In genomic region chr15:99440551-99441426, GRCh38 we compare ENCODE assay signal across 10 cellular contexts.
DNase-seq lines count a peak whose midpoint lies in the region; ATAC-seq and TF ChIP-seq lines count a peak whose summit lies in the region.
"Had no signal": no experiment of that assay in that cellular context is flagged by ENCODE, and none has a peak within 500 bp of the region (broad histone marks: within the 10 kb centered on the region; RNA-seq: fewer than 3 reads in every experiment).

No MANE protein-coding gene starts in this region.

- H3K56ac ChIP-seq in H9 (ENCODE audit: insufficient read length, low read depth, low read length), result no peak overlapping the region

- no peak for ATAC-seq in activated CD4-positive, CD25-positive, alpha-beta regulatory T cell treated with anti-CD3 and anti-CD28 coated beads, Interleukin-2, amount 50 U/mL, for 24 hours

- no peak for TF ChIP-seq POLR2A in esophagus muscularis mucosa (IDR thresholded peaks at IDR 0.05; ENCODE audit: low read depth)

- no peaks in the 10 kb centered on the region for H3K27me3 ChIP-seq in H9 (ENCODE audit: insufficient read depth, low read length)
- H3K27me3 ChIP-seq in esophagus muscularis mucosa, result no peaks in the 10 kb centered on the region

- H3K27ac Mint-ChIP-seq in H9 (no peak overlapping the region), progenitor cell of endocrine pancreas (no peak overlapping the region)

- no peaks in the 10 kb centered on the region for H3K79me2 ChIP-seq in H9 (ENCODE audit: insufficient read depth, low read length)

- H3K9me3 ChIP-seq in H9 (ENCODE audit: control insufficient read depth, low read depth, low read length) (no peaks in the 10 kb centered on the region), esophagus muscularis mucosa (no peaks in the 10 kb centered on the region)

- no peak overlapping the region for H2BK20ac ChIP-seq in H9 (ENCODE audit: low read depth, low read length, poor library complexity, severe bottlenecking)

- H4K5ac ChIP-seq in H9 (ENCODE audit: insufficient read length, low read depth, low read length), result no peak overlapping the region

- H3K27me3 Mint-ChIP-seq in H9 (ENCODE audit: low read depth) (no peaks in the 10 kb centered on the region; the same call in 1 of the 2 replicates), progenitor cell of endocrine pancreas (peaks cover 17% of the 10 kb centered on the region)

- DNase-seq in COLO668 (lab: John Stamatoyannopoulos, UW; ENCODE audit: unreplicated experiment) (peak; percentile 39), H9 (peak; percentile 16), esophagus muscularis mucosa (ENCODE audit: extremely low spot score) (peak; percentile 72), progenitor cell of endocrine pancreas (ENCODE audit: low spot score, unreplicated experiment) (peak; percentile 4), NCI-H1048 (lab: John Stamatoyannopoulos, UW) (no peak), HuH-7 (ENCODE audit: low spot score) (no peak)
- DNase-seq: DND-41; NCI-H226; stimulated activated CD4-positive, alpha-beta T cell treated with anti-CD3 and anti-CD28 coated beads, Interleukin-4, amount 100 ng/mL, for 1 hour had no signal

- H2BK5ac ChIP-seq in H9 (ENCODE audit: insufficient read length, low read length), result no peak overlapping the region

- no peak for TF ChIP-seq EP300 in esophagus muscularis mucosa (IDR thresholded peaks at IDR 0.05)

- no peak overlapping the region for H3K9ac ChIP-seq in H9 (ENCODE audit: extremely low read depth, insufficient read length, low read length)

- no peak overlapping the region for H2BK15ac ChIP-seq in H9 (ENCODE audit: low read depth, low read length)

- no peaks in the 10 kb centered on the region; a peak in 1 of 7 replicates for H3K36me3 Mint-ChIP-seq in H9 (ENCODE audit: insufficient read depth in 1 of 3, low read depth in 3 of 3)
- no peaks in the 10 kb centered on the region for H3K36me3 Mint-ChIP-seq in progenitor cell of endocrine pancreas (ENCODE audit: insufficient read depth)

- no peak overlapping the region for H4K91ac ChIP-seq in H9 (ENCODE audit: insufficient read length, low read depth, low read length)

- H3K14ac ChIP-seq in H9 (ENCODE audit: insufficient read depth, low read length), result no peak overlapping the region

- H3K4ac ChIP-seq in H9 (ENCODE audit: low read depth, low read length), result no peak overlapping the region

- H2BK12ac ChIP-seq in H9 (ENCODE audit: insufficient read length, low read depth, low read length), result no peak overlapping the region

- H3K4me1 ChIP-seq in H9 (ENCODE audit: insufficient read depth, low read length), result no peaks in the 10 kb centered on the region
- H3K4me1 ChIP-seq in esophagus muscularis mucosa, result peaks cover 56 to 76% (median 73%) of the 10 kb centered on the region in 4 donors

- H3K9me3 Mint-ChIP-seq in H9 (no peaks in the 10 kb centered on the region), progenitor cell of endocrine pancreas (ENCODE audit: low read depth) (no peaks in the 10 kb centered on the region)

- no peak overlapping the region for H3K4me2 ChIP-seq in H9 (ENCODE audit: insufficient read depth, insufficient read length, low read length)

- H4K8ac ChIP-seq in H9 (replicated peaks; ENCODE audit: insufficient read length, low read depth, low read length), result no peak overlapping the region

- no peak overlapping the region for H3K27ac ChIP-seq in H9 (ENCODE audit: insufficient read length, low read depth, low read length)
- peak overlapping the region; percentile 76 to 82 (median 80) for H3K27ac ChIP-seq in esophagus muscularis mucosa (replicated peaks in 1 of 4)

- no peak overlapping the region for H3T11ph ChIP-seq in H9 (ENCODE audit: low read length)

- no peak overlapping the region for H3K4me3 ChIP-seq in esophagus muscularis mucosa

- no peak overlapping the region for H3K4me3 Mint-ChIP-seq in H9
- H3K4me3 Mint-ChIP-seq in progenitor cell of endocrine pancreas (ENCODE audit: low read depth), result no peak overlapping the region

- intact Hi-C loops in esophagus muscularis mucosa (cut with DNase I), result no loop called here

- no CpG with 5 or more reads among the region's 20 CpGs for WGBS in H9 (ENCODE audit: extremely low coverage, insufficient read length, low lambda C conversion rate)
- WGBS in esophagus muscularis mucosa, result 79% methylated on average over 20 of the region's 20 CpGs

- H2BK120ac ChIP-seq in H9 (ENCODE audit: low read depth, low read length, poor library complexity, severe bottlenecking), result no peak overlapping the region

- H3K23ac ChIP-seq in H9 (ENCODE audit: insufficient read length, low read depth, low read length), result no peak overlapping the region

- H2AFZ ChIP-seq in H9 (ENCODE audit: low read length), result no peak overlapping the region

- H3K23me2 ChIP-seq in H9 (ENCODE audit: insufficient read length, low read depth, low read length, poor library complexity, severe bottlenecking), result no peaks in the 10 kb centered on the region

- TF ChIP-seq CTCF in H9 (conservative IDR thresholded peaks at IDR 0.05) (no peak), esophagus muscularis mucosa (IDR thresholded peaks at IDR 0.05) (no peak), progenitor cell of endocrine pancreas (IDR thresholded peaks at IDR 0.05; ENCODE audit: unreplicated experiment) (no peak)

- H3K79me1 ChIP-seq in H9 (ENCODE audit: insufficient read depth, low read depth, low read length, poor library complexity, severe bottlenecking), result no peaks in the 10 kb centered on the region

- H4K20me1 ChIP-seq in H9 (ENCODE audit: control insufficient read depth, insufficient read depth, insufficient read length), result no peaks in the 10 kb centered on the region

- H2AK5ac ChIP-seq in H9 (ENCODE audit: insufficient read length, low read length), result no peak overlapping the region

- H3K4me1 Mint-ChIP-seq in H9, result peaks cover 19 to 26% of the 10 kb centered on the region in 2 experiments
- H3K4me1 Mint-ChIP-seq in progenitor cell of endocrine pancreas (ENCODE audit: low read depth), result no peaks in the 10 kb centered on the region

- H3K36me3 ChIP-seq in esophagus muscularis mucosa, result no peaks in the 10 kb centered on the region

- no peak overlapping the region for H3K18ac ChIP-seq in H9 (ENCODE audit: insufficient read length, low read depth, low read length)

Comparison
In these comparisons a context has a peak if more than half of its experiments do, and no peak if none do; other contexts are left out.
1. DNase-seq: peak in COLO668 (single experiment), H9 (single experiment), esophagus muscularis mucosa (single experiment) and progenitor cell of endocrine pancreas (single experiment); none in NCI-H1048 (single experiment) and HuH-7 (single experiment).